11 cellular contexts compared by ENCODE assay signal in genomic region chr20:49567421-49568256, GRCh38. TPM values are rescaled to one million over a fixed set of nuclear protein-coding genes. Genes with fewer than 3 reads are reported as not detected.
A peak's percentile ranks its signal among the peaks of the same experiment; 100 is the strongest.
DNase-seq lines count a peak whose midpoint lies in the region; ATAC-seq and TF ChIP-seq lines count a peak whose summit lies in the region.
"Had no signal": no experiment of that assay in that cellular context is flagged by ENCODE, and none has a peak within 500 bp of the region (broad histone marks: within the 10 kb centered on the region; RNA-seq: fewer than 3 reads in every experiment).

Gene PTGIS (minus strand): TSS chr20:49568137. CDS start chr20:49568116, 21 bp downstream.

- H3K9me3 Mint-ChIP-seq in activated naive CD8-positive, alpha-beta T cell treated with anti-CD3 and anti-CD28 coated beads for 36 hours: no peaks in the 10 kb centered on the region

- no peaks in the 10 kb centered on the region for H3K36me3 Mint-ChIP-seq in activated naive CD8-positive, alpha-beta T cell treated with anti-CD3 and anti-CD28 coated beads for 36 hours

- no peak within 1 kb of the TSS for H3K27ac Mint-ChIP-seq in activated naive CD8-positive, alpha-beta T cell treated with anti-CD3 and anti-CD28 coated beads for 36 hours

- DNase-seq in GM23248 (peak; percentile 84), gastrocnemius medialis (no peak), HK-2 (ENCODE audit: unreplicated experiment) (no peak), epidermal melanocyte (ENCODE audit: insufficient read length, low spot score) (no peak)
- DNase-seq in activated naive CD8-positive, alpha-beta T cell treated with anti-CD3 and anti-CD28 coated beads for 36 hours: no peak
- DNase-seq: activated CD4-positive, alpha-beta T cell treated with anti-CD3 and anti-CD28 coated beads for 1 hour; stimulated activated CD4-positive, alpha-beta T cell treated with anti-CD3 and anti-CD28 coated beads, Interleukin-12 subunit alpha, Interleukin-12 subunit beta, amount 100 ng/mL, for 4 hours had no signal

- peaks cover 3% of the 10 kb centered on the region for H3K4me1 Mint-ChIP-seq in activated naive CD8-positive, alpha-beta T cell treated with anti-CD3 and anti-CD28 coated beads for 36 hours

- peak within 1 kb of the TSS; percentile 95 for H3K9ac ChIP-seq in GM23248
- peak within 1 kb of the TSS; percentile 79 for H3K9ac ChIP-seq in iPS-15b (ENCODE audit: low read depth, low read length)

- peak within 1 kb of the TSS; percentile 40 for H3K4me3 Mint-ChIP-seq in activated naive CD8-positive, alpha-beta T cell treated with anti-CD3 and anti-CD28 coated beads for 36 hours

- H3K27me3 ChIP-seq in GM23248 (replicated peaks; ENCODE audit: insufficient read depth): no peaks in the 10 kb centered on the region
- H3K27me3 ChIP-seq in iPS-15b (ENCODE audit: control insufficient read depth, insufficient read depth, low read length): no peaks in the 10 kb centered on the region
- peaks cover 11 to 28% (median 23%) of the 10 kb centered on the region in 3 donors for H3K27me3 ChIP-seq in gastrocnemius medialis

- ATAC-seq in gastrocnemius medialis (peak in 1 of 2 donors; percentile 29), HG02571 (IDR thresholded peaks at IDR 0.05; ENCODE audit: unreplicated experiment) (no peak)
- no peak for ATAC-seq in activated CD4-positive, CD25-positive, alpha-beta regulatory T cell treated with anti-CD3 and anti-CD28 coated beads, Interleukin-2, amount 50 U/mL, for 24 hours
- ATAC-seq: HCT116 had no signal

- H4K20me1 ChIP-seq in GM23248 (ENCODE audit: insufficient read depth): no peaks in the 10 kb centered on the region

- TF ChIP-seq CTCF in gastrocnemius medialis (IDR thresholded peaks at IDR 0.05 in 4 of 5, conservative IDR thresholded peaks at IDR 0.05 in 1 of 5): no peak

- intact Hi-C loops in gastrocnemius medialis (cut with DNase I; ENCODE audit: low total_unique reads): no loop called here

- H3K9me3 ChIP-seq in GM23248 (ENCODE audit: low read depth) (no peaks in the 10 kb centered on the region), iPS-15b (ENCODE audit: control insufficient read depth, insufficient read depth, low read length) (no peaks in the 10 kb centered on the region), gastrocnemius medialis (no peaks in the 10 kb centered on the region)

- no peak for TF ChIP-seq POLR2A in gastrocnemius medialis (IDR thresholded peaks at IDR 0.05)

- H3K4me3 ChIP-seq in GM23248 (peak within 1 kb of the TSS; percentile 89), iPS-15b (ENCODE audit: low read depth, low read length) (peak within 1 kb of the TSS; percentile 82), gastrocnemius medialis (peak within 1 kb of the TSS; percentile 45 to 53 (median 48))

- peaks cover 27% of the 10 kb centered on the region for H3K4me1 ChIP-seq in GM23248 (ENCODE audit: insufficient read depth)
- H3K4me1 ChIP-seq in iPS-15b (ENCODE audit: control insufficient read depth, insufficient read depth, low read length): peaks cover 24% of the 10 kb centered on the region
- peaks cover under 1 to 3% of the 10 kb centered on the region in 2 donors for H3K4me1 ChIP-seq in gastrocnemius medialis

- in situ Hi-C loops in GM23248 (cut with MboI): no loop called here
- in situ Hi-C loops in gastrocnemius medialis (cut with MboI; ENCODE audit: low sequenced_read_pairs in 4 of 4): no loop called here

- peak within 1 kb of the TSS; percentile 95 for H3K4me2 ChIP-seq in GM23248 (ENCODE audit: unreplicated experiment)

- peak within 1 kb of the TSS; percentile 56 for H2AFZ ChIP-seq in GM23248

- no peaks in the 10 kb centered on the region for H3K9me2 ChIP-seq in GM23248 (ENCODE audit: insufficient read depth)

- H3K79me2 ChIP-seq in GM23248 (ENCODE audit: insufficient read depth): peaks cover 51% of the 10 kb centered on the region

- peaks cover 5% of the 10 kb centered on the region; the same call in 1 of the 2 replicates for H3K36me3 ChIP-seq in GM23248 (ENCODE audit: low read depth)
- no peaks in the 10 kb centered on the region for H3K36me3 ChIP-seq in iPS-15b (ENCODE audit: control insufficient read depth, insufficient read depth, low read length)
- no peaks in the 10 kb centered on the region for H3K36me3 ChIP-seq in gastrocnemius medialis

- WGBS in GM23248 (ENCODE audit: low coverage in 1 of 2, low lambda C conversion rate in 2 of 2, missing lambda C conversion rate in 2 of 2), 2 experiments: 3 to 4% methylated on average over 51 to 52 of the region's 68 CpGs

- H3K27me3 Mint-ChIP-seq in activated naive CD8-positive, alpha-beta T cell treated with anti-CD3 and anti-CD28 coated beads for 36 hours: peaks cover 81% of the 10 kb centered on the region

- H3F3A ChIP-seq in GM23248 (ENCODE audit: insufficient read depth): peaks cover 74% of the 10 kb centered on the region

- H3K27ac ChIP-seq in GM23248 (peak within 1 kb of the TSS; percentile 75), gastrocnemius medialis (peak within 1 kb of the TSS; percentile 39 to 64 (median 58))

RNA-seq across cellular contexts. Expression of gene PTGIS, which starts in this region (rescaled TPM):
- total RNA-seq in GM23248 (2014; rRNA removed; shearing (Covaris generic)): 178 and 192 TPM in 2 replicates
- polyA plus RNA-seq in GM23248 (2016; fragmentation: Nextera tagmentation; extraction: Ambion mirVana): 109 and 114 TPM in 2 replicates
- total RNA-seq in activated naive CD8-positive, alpha-beta T cell treated with anti-CD3 and anti-CD28 coated beads for 36 hours: under 1 TPM; 0.04 to 0.08 TPM
- total RNA-seq in gastrocnemius medialis: 10 to 100 TPM in 2 of 4 donors, 1 to 10 TPM in 2; 4.5 to 13.1 (median 9.5) TPM

Comparison
In these comparisons a context has a peak if more than half of its experiments do, and no peak if none do; other contexts are left out.
1. RNA of gene PTGIS (total RNA-seq): 178 to 192 TPM in GM23248; 4.5 to 13.1 TPM in gastrocnemius medialis and 0.04 to 0.08 TPM in activated naive CD8-positive, alpha-beta T cell treated with anti-CD3 and anti-CD28 coated beads for 36 hours; every median in the first group is over 10 times any median in the second.
2. Peak in every context shown above with its lines, with median percentiles within 50 percentile points of each other: H3K4me3 ChIP-seq.